In the genomic region with DNA sequence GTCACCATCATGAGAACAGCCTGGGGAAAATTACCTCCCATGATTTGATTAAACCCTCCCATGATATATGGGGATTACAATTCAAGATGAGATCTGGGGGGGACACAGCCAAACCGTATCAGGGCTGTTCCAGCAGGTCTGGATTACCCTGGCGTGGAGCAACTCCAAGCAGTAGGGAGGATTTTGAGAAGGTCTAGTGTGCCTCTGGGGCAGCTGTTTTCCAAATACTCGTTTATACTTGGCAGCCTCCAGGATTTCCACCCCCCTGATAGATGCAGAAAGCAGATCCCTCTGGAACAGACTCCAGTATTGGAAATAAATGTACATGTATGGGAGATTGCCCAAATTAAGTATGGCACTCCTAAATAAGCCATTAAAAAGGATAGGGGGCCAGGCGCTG, we compare ENCODE assay signal across 38 cellular contexts. TPM values are rescaled to one million over a fixed set of nuclear protein-coding genes. Genes with fewer than 3 reads are reported as not detected.
"Had no signal": no experiment of that assay in that cellular context is flagged by ENCODE, and none has a peak within 500 bp of the region (broad histone marks: within the 10 kb centered on the region; RNA-seq: fewer than 3 reads in every experiment).

No MANE protein-coding gene starts in this region.

- H3K36me3 Mint-ChIP-seq: activated naive CD8-positive, alpha-beta T cell had no signal

- H3K9me3 ChIP-seq: esophagus squamous epithelium, gastroesophageal sphincter, heart right ventricle had no signal

- H3K4me1 Mint-ChIP-seq: activated B cell treated with CpG ODN at 0.5 μM for 24 hours; activated T-helper 17 cell treated with anti-CD3 and anti-CD28 coated beads, Interleukin-2, amount 50 U/mL, for 72 hours; central memory CD8-positive, alpha-beta T cell had no signal

- ATAC-seq: activated CD4-positive, CD25-positive, alpha-beta regulatory T cell treated with anti-CD3 and anti-CD28 coated beads, Interleukin-2, amount 50 U/mL, for 24 hours; activated CD8-positive, alpha-beta T cell treated with anti-CD3 and anti-CD28 coated beads for 36 hours; activated T-cell treated with anti-CD3 and anti-CD28 coated beads, Interleukin-2, amount 50 U/mL, for 4 hours; activated T-helper 17 cell treated with anti-CD3 and anti-CD28 coated beads, Interleukin-2, amount 50 U/mL, for 72 hours; effector memory CD8-positive, alpha-beta T cell; gastroesophageal sphincter; heart right ventricle had no signal

- H3K27me3 Mint-ChIP-seq: activated B cell treated with CpG ODN at 0.5 μM for 24 hours; activated CD8-positive, alpha-beta T cell treated with anti-CD3 and anti-CD28 coated beads for 36 hours; activated naive CD8-positive, alpha-beta T cell; activated T-helper 17 cell treated with anti-CD3 and anti-CD28 coated beads, Interleukin-2, amount 50 U/mL, for 72 hours; central memory CD8-positive, alpha-beta T cell; effector memory CD8-positive, alpha-beta T cell had no signal

- H3K27ac Mint-ChIP-seq: activated B cell treated with CpG ODN at 0.5 μM for 24 hours; activated CD8-positive, alpha-beta T cell treated with anti-CD3 and anti-CD28 coated beads for 36 hours; activated naive CD8-positive, alpha-beta T cell; activated T-helper 17 cell treated with anti-CD3 and anti-CD28 coated beads, Interleukin-2, amount 50 U/mL, for 72 hours; T-helper 2 cell treated with Interferon-gamma antibody and Interleukin-4, amounts not matched to agents 5 μg/mL and 100 μg/mL, for 36 hours had no signal

- H3K4me3 ChIP-seq: coronary artery, esophagus squamous epithelium, gastroesophageal sphincter, heart right ventricle, hepatocyte had no signal

- H3K9me3 Mint-ChIP-seq: activated B cell treated with CpG ODN at 0.5 μM for 24 hours; activated CD8-positive, alpha-beta T cell treated with anti-CD3 and anti-CD28 coated beads for 36 hours; activated T-cell treated with anti-CD3 and anti-CD28 coated beads, Interleukin-2, amount 50 U/mL, for 4 hours; activated T-helper 17 cell treated with anti-CD3 and anti-CD28 coated beads, Interleukin-2, amount 50 U/mL, for 72 hours; central memory CD8-positive, alpha-beta T cell; effector memory CD8-positive, alpha-beta T cell; T-helper 2 cell treated with Interferon-gamma antibody and Interleukin-4, amounts not matched to agents 5 μg/mL and 100 μg/mL, for 36 hours had no signal

- H3K4me3 Mint-ChIP-seq: activated B cell treated with CpG ODN at 0.5 μM for 24 hours; activated CD8-positive, alpha-beta T cell treated with anti-CD3 and anti-CD28 coated beads for 36 hours; activated naive CD8-positive, alpha-beta T cell; activated T-cell treated with anti-CD3 and anti-CD28 coated beads, Interleukin-2, amount 50 U/mL, for 4 hours; activated T-helper 17 cell treated with anti-CD3 and anti-CD28 coated beads, Interleukin-2, amount 50 U/mL, for 72 hours; central memory CD8-positive, alpha-beta T cell; effector memory CD8-positive, alpha-beta T cell; T-helper 2 cell treated with Interferon-gamma antibody and Interleukin-4, amounts not matched to agents 5 μg/mL and 100 μg/mL, for 36 hours had no signal

- DNase-seq: activated B cell treated with CpG ODN at 0.5 μM for 24 hours; activated CD4-positive, alpha-beta T cell treated with anti-CD3 and anti-CD28 coated beads for 48 hours; activated CD4-positive, alpha-beta T cell treated with anti-CD3 and anti-CD28 coated beads, Interleukin-2, amount 50 U/mL, for 1 hour; activated CD4-positive, alpha-beta T cell treated with anti-CD3 and anti-CD28 coated beads, Interleukin-2, amount 50 U/mL, for 48 hours; activated CD8-positive, alpha-beta memory T cell treated with anti-CD3 and anti-CD28 coated beads for 24 hours; activated CD8-positive, alpha-beta T cell treated with anti-CD3 and anti-CD28 coated beads for 36 hours; activated effector memory CD4-positive, alpha-beta T cell treated with Interleukin-2 at 50 U/mL for 16 hours; activated gamma-delta T cell treated with Interleukin-2 at 50 U/mL for 16 hours; activated naive CD4-positive, alpha-beta T cell treated with anti-CD3 and anti-CD28 coated beads, Interleukin-2, amount 50 U/mL, for 16 hours; activated naive CD4-positive, alpha-beta T cell treated with Interleukin-2 at 50 U/mL for 16 hours; activated T-cell treated with anti-CD3 and anti-CD28 coated beads, Interleukin-2, amount 50 U/mL, for 4 hours; amniotic stem cell; anterior cingulate cortex; brain microvascular endothelial cell; dermis blood vessel endothelial cell; effector CD4-positive, alpha-beta T cell; effector memory CD8-positive, alpha-beta T cell; esophagus squamous epithelium; foreskin melanocyte; heart right ventricle; T1000; WERI-Rb-1 had no signal

- H3K4me1 ChIP-seq: gastroesophageal sphincter had no signal

- H3K27ac ChIP-seq: brain microvascular endothelial cell, coronary artery, epithelial cell of prostate, esophagus squamous epithelium, gastroesophageal sphincter, heart right ventricle, hepatocyte, WERI-Rb-1 had no signal

RNA-seq across cellular contexts. Expression of a gene that starts 49.0 kb away (rescaled TPM):
- total RNA-seq: activated B cell treated with CpG ODN at 0.5 μM for 24 hours; activated CD8-positive, alpha-beta T cell treated with anti-CD3 and anti-CD28 coated beads for 36 hours; activated T-cell treated with anti-CD3 and anti-CD28 coated beads, Interleukin-2, amount 50 U/mL, for 4 hours; activated T-helper 17 cell treated with anti-CD3 and anti-CD28 coated beads, Interleukin-2, amount 50 U/mL, for 72 hours; astrocyte; bronchial epithelial cell; cardiac septum; cerebellum; dermis blood vessel endothelial cell; esophagus squamous epithelium; fibroblast of lung; fibroblast of villous mesenchyme; glomerular endothelial cell; heart right ventricle; hepatocyte had no signal
